12 cellular contexts compared by ENCODE assay signal in genomic region chr2:153543639-153544071, GRCh38.
A peak's percentile ranks its signal among the peaks of the same experiment; 100 is the strongest.
DNase-seq lines count a peak whose midpoint lies in the region; ATAC-seq and TF ChIP-seq lines count a peak whose summit lies in the region.
"Had no signal": no experiment of that assay in that cellular context is flagged by ENCODE, and none has a peak within 500 bp of the region (broad histone marks: within the 10 kb centered on the region; RNA-seq: fewer than 3 reads in every experiment).

No MANE protein-coding gene starts in this region.

- peak overlapping the region; percentile 34 for H3K27ac Mint-ChIP-seq in activated CD4-positive, alpha-beta T cell treated with anti-CD3 and anti-CD28 coated beads, Interleukin-2, amount 10 ng/mL, durations not matched to agents 24 days and 14 days
- no peak overlapping the region for H3K27ac Mint-ChIP-seq in activated CD4-positive, alpha-beta T cell treated with anti-CD3 and anti-CD28 coated beads, Interleukin-2, amount 10 ng/mL, durations not matched to agents 7 days and 5 days
- H3K27ac Mint-ChIP-seq: naive thymus-derived CD8-positive, alpha-beta T cell had no signal

- no peaks in the 10 kb centered on the region for H4K20me1 ChIP-seq in neural cell (ENCODE audit: insufficient read depth)

- POLR2A ChIA-PET in activated CD4-positive, alpha-beta T cell treated with anti-CD3 and anti-CD28 coated beads, Interleukin-2, amount 10 ng/mL, durations not matched to agents 7 days and 5 days (lab: Charles Lee), result no interaction called here

- H3K4me3 Mint-ChIP-seq in activated CD4-positive, alpha-beta T cell treated with anti-CD3 and anti-CD28 coated beads, Interleukin-2, amount 10 ng/mL, durations not matched to agents 24 days and 14 days, result no peak overlapping the region
- no peak overlapping the region for H3K4me3 Mint-ChIP-seq in activated CD4-positive, alpha-beta T cell treated with anti-CD3 and anti-CD28 coated beads, Interleukin-2, amount 10 ng/mL, durations not matched to agents 7 days and 5 days
- H3K4me3 Mint-ChIP-seq: naive thymus-derived CD8-positive, alpha-beta T cell had no signal

- H3K27me3 Mint-ChIP-seq in activated CD4-positive, alpha-beta T cell treated with anti-CD3 and anti-CD28 coated beads, Interleukin-2, amount 10 ng/mL, durations not matched to agents 24 days and 14 days, result no peaks in the 10 kb centered on the region
- no peaks in the 10 kb centered on the region for H3K27me3 Mint-ChIP-seq in activated CD4-positive, alpha-beta T cell treated with anti-CD3 and anti-CD28 coated beads, Interleukin-2, amount 10 ng/mL, durations not matched to agents 7 days and 5 days

- H3F3A ChIP-seq in neural cell (ENCODE audit: insufficient read depth, low read length, poor library complexity, severe bottlenecking), result no peaks in the 10 kb centered on the region

- peak overlapping the region; percentile 69 for H3K4me2 ChIP-seq in neural cell (ENCODE audit: low read length)

- H3K9me3 Mint-ChIP-seq in activated CD4-positive, alpha-beta T cell treated with anti-CD3 and anti-CD28 coated beads, Interleukin-2, amount 10 ng/mL, durations not matched to agents 24 days and 14 days, result peaks cover 10% of the 10 kb centered on the region
- peaks cover 5% of the 10 kb centered on the region for H3K9me3 Mint-ChIP-seq in activated CD4-positive, alpha-beta T cell treated with anti-CD3 and anti-CD28 coated beads, Interleukin-2, amount 10 ng/mL, durations not matched to agents 7 days and 5 days

- no peaks in the 10 kb centered on the region for H3K27me3 ChIP-seq in neural cell (ENCODE audit: insufficient read depth, low read depth, low read length)
- H3K27me3 ChIP-seq: body of pancreas, foreskin keratinocyte had no signal

- no peaks in the 10 kb centered on the region for H3K9me3 ChIP-seq in neural cell (ENCODE audit: low read length)

- DNase-seq in activated CD4-positive, alpha-beta T cell treated with anti-CD3 and anti-CD28 coated beads, Interleukin-2, amount 10 ng/mL, durations not matched to agents 24 days and 14 days, result no peak
- no peak for DNase-seq in activated CD4-positive, alpha-beta T cell treated with anti-CD3 and anti-CD28 coated beads, Interleukin-2, amount 10 ng/mL, durations not matched to agents 7 days and 5 days
- DNase-seq in NCI-H510A (lab: John Stamatoyannopoulos, UW), result peak; percentile 31
- DNase-seq in NOMO-1 treated with dmso at 0.1 percent for 144 hours (lab: John Stamatoyannopoulos, UW; ENCODE audit: unreplicated experiment), result no peak
- no peak for DNase-seq in HK-2 (ENCODE audit: unreplicated experiment)
- DNase-seq in pons (ENCODE audit: low spot score), result no peak
- DNase-seq: body of pancreas; foreskin keratinocyte; naive thymus-derived CD8-positive, alpha-beta T cell; NCI-H2227 treated with DMSO at 0.1 percent for 48 hours had no signal

- TF ChIP-seq CTCF in neural cell (IDR thresholded peaks at IDR 0.05; ENCODE audit: poor library complexity, severe bottlenecking), result no peak

- no peaks in the 10 kb centered on the region for H3K36me3 Mint-ChIP-seq in activated CD4-positive, alpha-beta T cell treated with anti-CD3 and anti-CD28 coated beads, Interleukin-2, amount 10 ng/mL, durations not matched to agents 24 days and 14 days (ENCODE audit: low read depth)
- no peaks in the 10 kb centered on the region for H3K36me3 Mint-ChIP-seq in activated CD4-positive, alpha-beta T cell treated with anti-CD3 and anti-CD28 coated beads, Interleukin-2, amount 10 ng/mL, durations not matched to agents 7 days and 5 days (ENCODE audit: low read depth)
- H3K36me3 Mint-ChIP-seq: naive thymus-derived CD8-positive, alpha-beta T cell had no signal

- peak overlapping the region; percentile 7 for H3K9ac ChIP-seq in neural cell (ENCODE audit: low read length)

- CTCF ChIA-PET in activated CD4-positive, alpha-beta T cell treated with anti-CD3 and anti-CD28 coated beads, Interleukin-2, amount 10 ng/mL, durations not matched to agents 7 days and 5 days (lab: Charles Lee), result no interaction called here

- peak overlapping the region; percentile 47 for H3K4me3 ChIP-seq in neural cell (ENCODE audit: low read length)
- H3K4me3 ChIP-seq: body of pancreas had no signal

- TF ChIP-seq RAD21 in neural cell (conservative IDR thresholded peaks at IDR 0.05), result no peak

- ATAC-seq in HG03039 (IDR thresholded peaks at IDR 0.05; ENCODE audit: unreplicated experiment), result peak; percentile 93
- ATAC-seq: body of pancreas; foreskin keratinocyte; naive thymus-derived CD8-positive, alpha-beta T cell had no signal

- TF ChIP-seq EP300 in neural cell (conservative IDR thresholded peaks at IDR 0.05; ENCODE audit: poor library complexity, severe bottlenecking), result peak; percentile 51

- intact Hi-C loops in activated CD4-positive, alpha-beta T cell treated with anti-CD3 and anti-CD28 coated beads, Interleukin-2, amount 10 ng/mL, durations not matched to agents 24 days and 14 days (cut with micrococcal nuclease), result no loop called here

- H3K36me3 ChIP-seq in neural cell (ENCODE audit: insufficient read depth, low read length), result no peaks in the 10 kb centered on the region

- peak overlapping the region; percentile 59 for H3K27ac ChIP-seq in neural cell (ENCODE audit: low read length)
- H3K27ac ChIP-seq: body of pancreas, foreskin keratinocyte had no signal

- no peaks in the 10 kb centered on the region for H3K9me2 ChIP-seq in neural cell (ENCODE audit: insufficient read depth, low read length)

- peaks cover 5% of the 10 kb centered on the region for H3K4me1 Mint-ChIP-seq in activated CD4-positive, alpha-beta T cell treated with anti-CD3 and anti-CD28 coated beads, Interleukin-2, amount 10 ng/mL, durations not matched to agents 24 days and 14 days
- H3K4me1 Mint-ChIP-seq in activated CD4-positive, alpha-beta T cell treated with anti-CD3 and anti-CD28 coated beads, Interleukin-2, amount 10 ng/mL, durations not matched to agents 7 days and 5 days, result peaks cover 3% of the 10 kb centered on the region
- H3K4me1 Mint-ChIP-seq: naive thymus-derived CD8-positive, alpha-beta T cell had no signal

- no peaks in the 10 kb centered on the region for H3K79me2 ChIP-seq in neural cell (replicated peaks; ENCODE audit: insufficient read depth, low read length)

- no peak overlapping the region for H2AFZ ChIP-seq in neural cell (ENCODE audit: low read depth, low read length)

TF ChIP-seq in neural cell, 6 proteins besides CTCF, POLR2A, EP300 and RAD21:
- TF ChIP-seq EZH2 (IDR thresholded peaks at IDR 0.05; ENCODE audit: borderline replicate concordance, insufficient read depth, low read length, poor library complexity, severe bottlenecking), result no peak
- TF ChIP-seq POLR2AphosphoS5 (IDR thresholded peaks at IDR 0.05), result no peak
- no peak for TF ChIP-seq REST (IDR thresholded peaks at IDR 0.05; ENCODE audit: borderline replicate concordance)
- no peak for TF ChIP-seq TAF1 (IDR thresholded peaks at IDR 0.05; ENCODE audit: low read depth)
- TF ChIP-seq MXI1 (conservative IDR thresholded peaks at IDR 0.05; ENCODE audit: poor library complexity, severe bottlenecking), result no peak
- TF ChIP-seq SMC3 (conservative IDR thresholded peaks at IDR 0.05; ENCODE audit: poor library complexity), result no peak
